Comparison of ENCODE assay signal across 20 cellular contexts in genomic region chr11:130560000-130560852, GRCh38.
"Had no signal": no experiment of that assay in that cellular context is flagged by ENCODE, and none has a peak within 500 bp of the region (broad histone marks: within the 10 kb centered on the region; RNA-seq: fewer than 3 reads in every experiment).

No MANE protein-coding gene starts in this region.

- H3K4me1 Mint-ChIP-seq: activated CD4-positive, alpha-beta T cell treated with anti-CD3 and anti-CD28 coated beads, Interleukin-2, amount 10 ng/mL, durations not matched to agents 24 days and 14 days; activated naive CD4-positive, alpha-beta T cell treated with anti-CD3 and anti-CD28 coated beads, Interleukin-2, amount 10 ng/mL, durations not matched to agents 7 days and 5 days; activated naive CD8-positive, alpha-beta T cell treated with anti-CD3 and anti-CD28 coated beads, Interleukin-2, amount 50 U/mL, for 24 hours; central memory CD8-positive, alpha-beta T cell; neural crest cell; stimulated activated memory B cell treated with anti-CD40 and anti-IgM and Interleukin-4, amounts not matched to agents 10 μg/mL and 1 μg/mL and 100 μg/mL, for 72 hours had no signal

- H3K36me3 ChIP-seq: brain microvascular endothelial cell, esophagus muscularis mucosa, upper lobe of left lung had no signal

- H3K27ac ChIP-seq: esophagus muscularis mucosa, skin epidermis, testis, upper lobe of left lung had no signal

- DNase-seq: activated CD4-positive, alpha-beta T cell treated with anti-CD3 and anti-CD28 coated beads, Interleukin-2, amount 10 ng/mL, durations not matched to agents 24 days and 14 days; activated CD8-positive, alpha-beta T cell treated with anti-CD3 and anti-CD28 coated beads, Interleukin-2, amount 10 ng/mL, durations not matched to agents 7 days and 5 days; activated effector memory CD4-positive, alpha-beta T cell treated with Interleukin-2 at 50 U/mL for 16 hours; activated naive CD4-positive, alpha-beta T cell treated with anti-CD3 and anti-CD28 coated beads, Interleukin-2, amount 10 ng/mL, durations not matched to agents 7 days and 5 days; activated naive CD8-positive, alpha-beta T cell treated with anti-CD3 and anti-CD28 coated beads, Interleukin-2, amount 50 U/mL, for 24 hours; activated T-cell treated with anti-CD3 and anti-CD28 coated beads, Interleukin-2, amount 50 U/mL, for 4 hours; aorta; brain microvascular endothelial cell; cortex of kidney; effector CD4-positive, alpha-beta T cell; stimulated activated CD4-positive, alpha-beta T cell treated with anti-CD3 and anti-CD28 coated beads, Interleukin-4, amount 100 ng/mL, for 24 hours; testis; upper lobe of left lung had no signal

- H3K36me3 Mint-ChIP-seq: activated naive CD4-positive, alpha-beta T cell treated with anti-CD3 and anti-CD28 coated beads, Interleukin-2, amount 10 ng/mL, durations not matched to agents 7 days and 5 days; stimulated activated memory B cell treated with anti-CD40 and anti-IgM and Interleukin-4, amounts not matched to agents 10 μg/mL and 1 μg/mL and 100 μg/mL, for 72 hours had no signal

- H3K27me3 ChIP-seq: brain microvascular endothelial cell, esophagus muscularis mucosa, testis, upper lobe of left lung had no signal

- H3K4me1 ChIP-seq: esophagus muscularis mucosa, testis had no signal

- H3K27ac Mint-ChIP-seq: activated CD4-positive, alpha-beta T cell treated with anti-CD3 and anti-CD28 coated beads, Interleukin-2, amount 10 ng/mL, durations not matched to agents 24 days and 14 days; activated CD8-positive, alpha-beta T cell treated with anti-CD3 and anti-CD28 coated beads, Interleukin-2, amount 10 ng/mL, durations not matched to agents 7 days and 5 days; activated naive CD4-positive, alpha-beta T cell treated with anti-CD3 and anti-CD28 coated beads, Interleukin-2, amount 10 ng/mL, durations not matched to agents 7 days and 5 days; activated naive CD8-positive, alpha-beta T cell treated with anti-CD3 and anti-CD28 coated beads, Interleukin-2, amount 50 U/mL, for 24 hours; progenitor cell of endocrine pancreas; stimulated activated memory B cell treated with anti-CD40 and anti-IgM and Interleukin-4, amounts not matched to agents 10 μg/mL and 1 μg/mL and 100 μg/mL, for 72 hours; T-helper 1 cell treated with Interleukin-12 subunit alpha and Interleukin-12 subunit beta and Interleukin-4 antibody, amounts not matched to agents 30 μg/mL and 1 μg/mL, for 36 hours had no signal

- H3K4me3 Mint-ChIP-seq: activated CD4-positive, alpha-beta T cell treated with anti-CD3 and anti-CD28 coated beads, Interleukin-2, amount 10 ng/mL, durations not matched to agents 24 days and 14 days; activated CD8-positive, alpha-beta T cell treated with anti-CD3 and anti-CD28 coated beads, Interleukin-2, amount 10 ng/mL, durations not matched to agents 7 days and 5 days; activated naive CD4-positive, alpha-beta T cell treated with anti-CD3 and anti-CD28 coated beads, Interleukin-2, amount 10 ng/mL, durations not matched to agents 7 days and 5 days; activated naive CD8-positive, alpha-beta T cell treated with anti-CD3 and anti-CD28 coated beads, Interleukin-2, amount 50 U/mL, for 24 hours; activated T-cell treated with anti-CD3 and anti-CD28 coated beads, Interleukin-2, amount 50 U/mL, for 4 hours; central memory CD8-positive, alpha-beta T cell; neural crest cell; stimulated activated memory B cell treated with anti-CD40 and anti-IgM and Interleukin-4, amounts not matched to agents 10 μg/mL and 1 μg/mL and 100 μg/mL, for 72 hours; T-helper 1 cell treated with Interleukin-12 subunit alpha and Interleukin-12 subunit beta and Interleukin-4 antibody, amounts not matched to agents 30 μg/mL and 1 μg/mL, for 36 hours had no signal

- H3K4me3 ChIP-seq: esophagus muscularis mucosa, skin epidermis, testis, upper lobe of left lung had no signal

- ATAC-seq: activated CD8-positive, alpha-beta T cell treated with anti-CD3 and anti-CD28 coated beads, Interleukin-2, amount 10 ng/mL, durations not matched to agents 7 days and 5 days; activated naive CD8-positive, alpha-beta T cell treated with anti-CD3 and anti-CD28 coated beads, Interleukin-2, amount 50 U/mL, for 24 hours; activated T-cell treated with anti-CD3 and anti-CD28 coated beads, Interleukin-2, amount 50 U/mL, for 4 hours; stimulated activated memory B cell treated with anti-CD40 and anti-IgM and Interleukin-4, amounts not matched to agents 10 μg/mL and 1 μg/mL and 100 μg/mL, for 72 hours had no signal

- H3K9me3 ChIP-seq: esophagus muscularis mucosa, testis, upper lobe of left lung had no signal

- H3K27me3 Mint-ChIP-seq: activated CD4-positive, alpha-beta T cell treated with anti-CD3 and anti-CD28 coated beads, Interleukin-2, amount 10 ng/mL, durations not matched to agents 24 days and 14 days; activated naive CD4-positive, alpha-beta T cell treated with anti-CD3 and anti-CD28 coated beads, Interleukin-2, amount 10 ng/mL, durations not matched to agents 7 days and 5 days; progenitor cell of endocrine pancreas had no signal

- H3K9me3 Mint-ChIP-seq: activated CD4-positive, alpha-beta T cell treated with anti-CD3 and anti-CD28 coated beads, Interleukin-2, amount 10 ng/mL, durations not matched to agents 24 days and 14 days; activated naive CD4-positive, alpha-beta T cell treated with anti-CD3 and anti-CD28 coated beads, Interleukin-2, amount 10 ng/mL, durations not matched to agents 7 days and 5 days; activated naive CD8-positive, alpha-beta T cell treated with anti-CD3 and anti-CD28 coated beads, Interleukin-2, amount 50 U/mL, for 24 hours; neural crest cell had no signal
